ENCODE assay signal across 4 cellular contexts in genomic region chr5:8570529-8570928, GRCh38.
A peak's percentile ranks its signal among the peaks of the same experiment; 100 is the strongest.
TF ChIP-seq lines count a peak whose summit lies in the region.

No MANE protein-coding gene starts in this region.

TF ChIP-seq in HepG2, 621 proteins besides CTCF, POLR2A, EP300 and RAD21 (continues in another document):
- no peak for TF ChIP-seq KDM5B (CRISPR knock-in tag; IDR thresholded peaks at IDR 0.05; ENCODE audit: borderline replicate concordance)
- TF ChIP-seq RFXANK (CRISPR knock-in tag; IDR thresholded peaks at IDR 0.05): no peak
- TF ChIP-seq SMC3 (IDR thresholded peaks at IDR 0.05; ENCODE audit: low read length): no peak
- TF ChIP-seq, protein P1, sequence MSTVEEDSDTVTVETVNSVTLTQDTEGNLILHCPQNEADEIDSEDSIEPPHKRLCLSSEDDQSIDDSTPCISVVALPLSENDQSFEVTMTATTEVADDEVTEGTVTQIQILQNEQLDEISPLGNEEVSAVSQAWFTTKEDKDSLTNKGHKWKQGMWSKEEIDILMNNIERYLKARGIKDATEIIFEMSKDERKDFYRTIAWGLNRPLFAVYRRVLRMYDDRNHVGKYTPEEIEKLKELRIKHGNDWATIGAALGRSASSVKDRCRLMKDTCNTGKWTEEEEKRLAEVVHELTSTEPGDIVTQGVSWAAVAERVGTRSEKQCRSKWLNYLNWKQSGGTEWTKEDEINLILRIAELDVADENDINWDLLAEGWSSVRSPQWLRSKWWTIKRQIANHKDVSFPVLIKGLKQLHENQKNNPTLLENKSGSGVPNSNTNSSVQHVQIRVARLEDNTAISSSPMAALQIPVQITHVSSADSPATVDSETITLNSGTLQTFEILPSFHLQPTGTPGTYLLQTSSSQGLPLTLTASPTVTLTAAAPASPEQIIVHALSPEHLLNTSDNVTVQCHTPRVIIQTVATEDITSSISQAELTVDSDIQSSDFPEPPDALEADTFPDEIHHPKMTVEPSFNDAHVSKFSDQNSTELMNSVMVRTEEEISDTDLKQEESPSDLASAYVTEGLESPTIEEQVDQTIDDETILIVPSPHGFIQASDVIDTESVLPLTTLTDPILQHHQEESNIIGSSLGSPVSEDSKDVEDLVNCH (CRISPR knock-in tag; IDR thresholded peaks at IDR 0.05): no peak
- TF ChIP-seq ESRRA (CRISPR knock-in tag; IDR thresholded peaks at IDR 0.05; ENCODE audit: low read depth): no peak
- TF ChIP-seq ZNF329 (CRISPR knock-in tag; IDR thresholded peaks at IDR 0.05; ENCODE audit: low read depth): no peak
- TF ChIP-seq HNF4G (IDR thresholded peaks at IDR 0.05; ENCODE audit: borderline replicate concordance, low read depth, low read length): no peak
- no peak for TF ChIP-seq HNF4G (CRISPR knock-in tag; IDR thresholded peaks at IDR 0.05; ENCODE audit: borderline replicate concordance, low read depth)
- TF ChIP-seq ZBTB3 (CRISPR knock-in tag; IDR thresholded peaks at IDR 0.05; ENCODE audit: borderline replicate concordance, low read depth): no peak

TF ChIP-seq in A549, 52 proteins besides CTCF, POLR2A, EP300 and RAD21:
- TF ChIP-seq MAZ (IDR thresholded peaks at IDR 0.05; ENCODE audit: borderline replicate concordance, low read depth, low read length) (no peak), SMC3 (IDR thresholded peaks at IDR 0.05) (no peak), MAFK (IDR thresholded peaks at IDR 0.05; ENCODE audit: partially characterized antibody) (peak; percentile 76), CHD4 (IDR thresholded peaks at IDR 0.05; ENCODE audit: borderline replicate concordance) (no peak)

TF ChIP-seq in IMR-90, 13 proteins besides CTCF, POLR2A, EP300 and RAD21:
- TF ChIP-seq MAFK (IDR thresholded peaks at IDR 0.05; ENCODE audit: low read depth, low read length): peak; percentile 78
- TF ChIP-seq CEBPB (IDR thresholded peaks at IDR 0.05; ENCODE audit: low read depth, low read length): no peak

TF ChIP-seq in K562, 482 proteins besides CTCF, POLR2A, EP300 and RAD21:
- peak; percentile 38; the same call in 1 of the 2 replicates for TF ChIP-seq MAFF (IDR thresholded peaks at IDR 0.05; ENCODE audit: low read length)
- TF ChIP-seq RNF219 (CRISPR knock-in tag; IDR thresholded peaks at IDR 0.05): no peak
- no peak for TF ChIP-seq ZNF146 (CRISPR knock-in tag; IDR thresholded peaks at IDR 0.05; ENCODE audit: unreplicated experiment)
- no peak for TF ChIP-seq CBFA2T2 (conservative IDR thresholded peaks at IDR 0.05)
- TF ChIP-seq HIVEP1 (CRISPR knock-in tag; IDR thresholded peaks at IDR 0.05): no peak
- no peak for TF ChIP-seq IRF2 (CRISPR knock-in tag; IDR thresholded peaks at IDR 0.05)
- peak; percentile 38; the same call in 1 of the 2 replicates for TF ChIP-seq MAFK (IDR thresholded peaks at IDR 0.05; ENCODE audit: low read length)
- TF ChIP-seq CBFA2T3 (IDR thresholded peaks at IDR 0.05): no peak
- TF ChIP-seq CREM (IDR thresholded peaks at IDR 0.05; ENCODE audit: low read depth): no peak
- TF ChIP-seq MAFG (tag; conservative IDR thresholded peaks at IDR 0.05): peak; percentile 44
- no peak for TF ChIP-seq ZNF699 (CRISPR knock-in tag; IDR thresholded peaks at IDR 0.05; ENCODE audit: insufficient replicate concordance)
- TF ChIP-seq PHF8 (IDR thresholded peaks at IDR 0.05; ENCODE audit: borderline replicate concordance, low read length): no peak
- TF ChIP-seq ARID2 (IDR thresholded peaks at IDR 0.05): no peak
- TF ChIP-seq C11orf30 (IDR thresholded peaks at IDR 0.05; ENCODE audit: low read depth): peak; percentile 56
- TF ChIP-seq BRD4 (IDR thresholded peaks at IDR 0.05): no peak
- TF ChIP-seq, protein P2, sequence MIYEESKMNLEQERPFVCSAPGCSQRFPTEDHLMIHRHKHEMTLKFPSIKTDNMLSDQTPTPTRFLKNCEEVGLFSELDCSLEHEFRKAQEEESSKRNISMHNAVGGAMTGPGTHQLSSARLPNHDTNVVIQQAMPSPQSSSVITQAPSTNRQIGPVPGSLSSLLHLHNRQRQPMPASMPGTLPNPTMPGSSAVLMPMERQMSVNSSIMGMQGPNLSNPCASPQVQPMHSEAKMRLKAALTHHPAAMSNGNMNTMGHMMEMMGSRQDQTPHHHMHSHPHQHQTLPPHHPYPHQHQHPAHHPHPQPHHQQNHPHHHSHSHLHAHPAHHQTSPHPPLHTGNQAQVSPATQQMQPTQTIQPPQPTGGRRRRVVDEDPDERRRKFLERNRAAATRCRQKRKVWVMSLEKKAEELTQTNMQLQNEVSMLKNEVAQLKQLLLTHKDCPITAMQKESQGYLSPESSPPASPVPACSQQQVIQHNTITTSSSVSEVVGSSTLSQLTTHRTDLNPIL (CRISPR knock-in tag; IDR thresholded peaks at IDR 0.05): no peak
- peak; percentile 78 for TF ChIP-seq ZNF316 (IDR thresholded peaks at IDR 0.05)
- no peak for TF ChIP-seq SIX5 (IDR thresholded peaks at IDR 0.05; ENCODE audit: borderline replicate concordance in 1 of 2, insufficient read depth in 1 of 2, low read depth in 1 of 2, low read length in 2 of 2)
- TF ChIP-seq DPF2 (IDR thresholded peaks at IDR 0.05): no peak
- TF ChIP-seq ZSCAN29 (IDR thresholded peaks at IDR 0.05): no peak
- no peak for TF ChIP-seq POU5F1 (IDR thresholded peaks at IDR 0.05; ENCODE audit: borderline replicate concordance, low read depth, low read length, partially characterized antibody)
- TF ChIP-seq ZNF318 (IDR thresholded peaks at IDR 0.05; ENCODE audit: borderline replicate concordance in 1 of 2, low read depth in 1 of 2): no peak
- no peak for TF ChIP-seq ZNF212 (CRISPR knock-in tag; IDR thresholded peaks at IDR 0.05)
- no peak for TF ChIP-seq TCF3 (CRISPR knock-in tag; IDR thresholded peaks at IDR 0.05)
- no peak for TF ChIP-seq ZNF165 (CRISPR knock-in tag; IDR thresholded peaks at IDR 0.05; ENCODE audit: borderline replicate concordance)
- no peak for TF ChIP-seq ZNF140 (CRISPR knock-in tag; IDR thresholded peaks at IDR 0.05)
- no peak for TF ChIP-seq BMI1 (IDR thresholded peaks at IDR 0.05; ENCODE audit: low read length)
- TF ChIP-seq USF2 (CRISPR knock-in tag; IDR thresholded peaks at IDR 0.05): no peak
- no peak for TF ChIP-seq HMG20A (CRISPR knock-in tag; conservative IDR thresholded peaks at IDR 0.05)
- TF ChIP-seq JUND (IDR thresholded peaks at IDR 0.05; ENCODE audit: borderline replicate concordance, low read depth, low read length): no peak
- TF ChIP-seq JUND (tag; IDR thresholded peaks at IDR 0.05; ENCODE audit: borderline replicate concordance, low read depth, low read length): no peak
- TF ChIP-seq SOX6 (IDR thresholded peaks at IDR 0.05): no peak
TF ChIP-seq in K562: peak in this region for 5.
